Comparison of ENCODE assay signal across 8 cellular contexts in genomic region chr16:53502331-53503269, GRCh38. TPM values are rescaled to one million over a fixed set of nuclear protein-coding genes. Genes with fewer than 3 reads are reported as not detected.
DNase-seq lines count a peak whose midpoint lies in the region; ATAC-seq and TF ChIP-seq lines count a peak whose summit lies in the region.

TSS of gene AKTIP (minus strand) at chr16:53503209. CDS start at chr16:53500259, 2,950 bp downstream.

- ATAC-seq in HG02938 (IDR thresholded peaks at IDR 0.05; ENCODE audit: unreplicated experiment) = peak; percentile 24
- ATAC-seq in activated naive CD4-positive, alpha-beta T cell treated with anti-CD3 and anti-CD28 coated beads, Interleukin-2, amount 50 U/mL, for 72 hours = peak; percentile 13 to 37

- H3K27ac ChIP-seq in uterus = peak within 1 kb of the TSS; percentile 90 to 96

- no peaks in the 10 kb centered on the region for H3K9me3 ChIP-seq in uterus

- peak in 1 of 2 donors; percentile 26 for TF ChIP-seq POLR2A in uterus (IDR thresholded peaks at IDR 0.05)

- H3K4me1 ChIP-seq in uterus = peaks cover 8 to 10% of the 10 kb centered on the region in 2 donors

- intact Hi-C loops in uterus (cut with DNase I; ENCODE audit: low total_unique reads) = no loop called here

- H3K9me3 Mint-ChIP-seq in activated naive CD4-positive, alpha-beta T cell treated with anti-CD3 and anti-CD28 coated beads, Interleukin-2, amount 50 U/mL, for 72 hours = peaks cover 0 to 5% of the 10 kb centered on the region in 2 donors

- peak within 1 kb of the TSS; percentile 92 to 98 for H3K27ac Mint-ChIP-seq in activated naive CD4-positive, alpha-beta T cell treated with anti-CD3 and anti-CD28 coated beads, Interleukin-2, amount 50 U/mL, for 72 hours

- no peaks in the 10 kb centered on the region for H3K27me3 ChIP-seq in uterus

- DNase-seq in activated T-cell treated with anti-CD3 and anti-CD28 coated beads for 1 hour (ENCODE audit: low read depth) (peak; percentile 18), activated T-cell treated with anti-CD3 and anti-CD28 coated beads for 4 hours (no peak), NCI-H748 (lab: John Stamatoyannopoulos, UW; ENCODE audit: unreplicated experiment) (peak; percentile 82), glomerular endothelial cell (ENCODE audit: extremely low read depth, low read depth, low spot score) (no peak), nucleus accumbens (lab: John Stamatoyannopoulos, UW) (peak in 29 of 56 donors; percentile 31 to 96 (median 51)), uterus (peak in 1 of 2 donors; percentile 39)
- peak; percentile 20 to 65 for DNase-seq in activated naive CD4-positive, alpha-beta T cell treated with anti-CD3 and anti-CD28 coated beads, Interleukin-2, amount 50 U/mL, for 72 hours (ENCODE audit: low spot score in 2 of 2)

- H3K4me3 ChIP-seq in uterus = peak within 1 kb of the TSS; percentile 52 to 99

- H3K36me3 Mint-ChIP-seq in activated naive CD4-positive, alpha-beta T cell treated with anti-CD3 and anti-CD28 coated beads, Interleukin-2, amount 50 U/mL, for 72 hours = peaks cover 20 to 24% of the 10 kb centered on the region in 2 donors

- TF ChIP-seq CTCF in uterus (IDR thresholded peaks at IDR 0.05) = no peak

- no peaks in the 10 kb centered on the region for H3K36me3 ChIP-seq in uterus

RNA-seq across cellular contexts. Expression of gene AKTIP, which starts in this region (rescaled TPM):
- 10 to 100 TPM; 21.6 to 38.1 TPM for total RNA-seq in activated naive CD4-positive, alpha-beta T cell treated with anti-CD3 and anti-CD28 coated beads, Interleukin-2, amount 50 U/mL, for 72 hours
- 30.0 and 39.9 TPM in 2 replicates for total RNA-seq in glomerular endothelial cell
- total RNA-seq in uterus = 10 to 100 TPM; 45.0 to 53.7 (median 48.8) TPM

Comparison
In these comparisons a context has a peak if more than half of its experiments do, and no peak if none do; other contexts are left out.
1. DNase-seq: peak in activated T-cell treated with anti-CD3 and anti-CD28 coated beads for 1 hour (single experiment), NCI-H748 (single experiment), activated naive CD4-positive, alpha-beta T cell treated with anti-CD3 and anti-CD28 coated beads, Interleukin-2, amount 50 U/mL, for 72 hours (2 of 2) and nucleus accumbens (29 of 56); none in activated T-cell treated with anti-CD3 and anti-CD28 coated beads for 4 hours (single experiment) and glomerular endothelial cell (single experiment).